Comparison of ENCODE assay signal across 8 cellular contexts in the genomic region with DNA sequence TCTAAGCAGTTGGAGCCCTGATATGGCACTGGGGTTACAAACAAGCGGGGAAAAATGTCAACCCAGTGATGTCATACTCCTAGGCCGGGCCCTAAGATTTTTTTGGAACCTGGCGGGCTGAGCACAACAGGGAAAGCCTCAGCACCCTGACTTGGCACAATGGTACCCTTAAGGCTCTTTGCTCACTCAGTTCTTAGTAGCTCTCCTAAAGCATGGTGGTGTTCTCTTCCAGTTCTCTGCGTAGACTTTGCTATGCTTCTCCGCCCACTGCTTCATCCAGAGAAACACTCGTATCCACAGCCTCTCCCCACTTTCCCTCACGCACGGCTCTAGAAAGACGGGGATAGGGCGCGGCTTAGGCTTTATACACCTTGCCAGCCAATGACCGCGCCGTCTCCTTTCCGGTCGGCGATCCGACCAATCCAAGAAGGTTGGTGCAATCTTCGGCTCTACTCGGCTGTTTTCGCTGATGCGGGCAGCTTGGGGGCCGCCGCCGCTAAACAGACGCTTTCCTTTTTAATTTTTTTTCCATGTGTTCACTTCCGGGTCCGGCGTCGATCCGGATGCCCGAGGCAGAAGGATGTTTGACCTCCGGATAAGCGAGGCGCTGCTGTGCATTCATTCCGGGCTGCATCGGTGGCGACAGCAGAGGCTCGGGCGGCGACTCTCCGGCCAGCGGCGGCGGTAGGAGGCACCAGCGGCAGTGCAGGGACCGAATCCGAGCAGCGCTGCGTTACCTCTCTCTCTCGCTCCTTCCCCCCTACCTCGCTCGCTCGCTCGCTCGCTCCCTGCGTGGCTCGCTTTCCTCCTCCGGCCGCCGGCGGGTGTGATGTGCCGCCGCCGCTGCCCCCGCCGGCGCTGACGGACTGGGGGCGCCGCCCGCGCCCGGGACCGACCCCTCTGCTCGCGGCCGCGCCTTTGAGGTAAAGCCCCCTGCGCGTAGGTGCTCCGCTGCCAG. TPM values are rescaled to one million over a fixed set of nuclear protein-coding genes. Genes with fewer than 3 reads are reported as not detected.
DNase-seq lines count a peak whose midpoint lies in the region; ATAC-seq and TF ChIP-seq lines count a peak whose summit lies in the region.

TSS of gene CSNK1G3 (plus strand) at position 530 of the 958 bp plus-strand sequence. CDS start 33,487 bp downstream, outside the sequence.

- peaks cover 10% of the 10 kb centered on the region for H3K36me3 Mint-ChIP-seq in T-helper 1 cell treated with Interleukin-12 subunit alpha and Interleukin-12 subunit beta and Interleukin-4 antibody, amounts not matched to agents 30 μg/mL and 1 μg/mL, for 36 hours (ENCODE audit: low read depth)

- H3K9me3 ChIP-seq in heart right ventricle = no peaks in the 10 kb centered on the region
- no peaks in the 10 kb centered on the region for H3K9me3 ChIP-seq in upper lobe of left lung

- H3K27me3 ChIP-seq in heart right ventricle (no peaks in the 10 kb centered on the region), upper lobe of left lung (no peaks in the 10 kb centered on the region)

- H3K27ac ChIP-seq in heart right ventricle (peak within 1 kb of the TSS; percentile 83 to 97 (median 95)), upper lobe of left lung (peak within 1 kb of the TSS; percentile 91 to 98 (median 93))

- DNase-seq in GM13976 (ENCODE audit: low spot score) = peak; percentile 91
- DNase-seq in NCI-H1694 (lab: John Stamatoyannopoulos, UW) = peak; percentile 89
- peak; percentile 91 for DNase-seq in amniotic stem cell (lab: John Stamatoyannopoulos, UW)
- DNase-seq in heart right ventricle = peak; percentile 93 to 98
- peak; percentile 88 to 99 (median 96) for DNase-seq in posterior cingulate gyrus
- DNase-seq in upper lobe of left lung = peak; percentile 92 to 97

- TF ChIP-seq EP300 in upper lobe of left lung (IDR thresholded peaks at IDR 0.05) = no peak

- 1% methylated on average over 74 to 81 of the region's 82 CpGs for WGBS in heart right ventricle, 2 donors
- 2% methylated on average over 38 to 67 of the region's 82 CpGs for WGBS in upper lobe of left lung, 2 donors

- H3K4me3 Mint-ChIP-seq in T-helper 1 cell treated with Interleukin-12 subunit alpha and Interleukin-12 subunit beta and Interleukin-4 antibody, amounts not matched to agents 30 μg/mL and 1 μg/mL, for 36 hours = peak within 1 kb of the TSS; percentile 98

- H3K36me3 ChIP-seq in heart right ventricle (no peaks in the 10 kb centered on the region), upper lobe of left lung (no peaks in the 10 kb centered on the region)

- peak within 1 kb of the TSS; percentile 96 for H3K27ac Mint-ChIP-seq in T-helper 1 cell treated with Interleukin-12 subunit alpha and Interleukin-12 subunit beta and Interleukin-4 antibody, amounts not matched to agents 30 μg/mL and 1 μg/mL, for 36 hours

- TF ChIP-seq CTCF in GM13976 (IDR thresholded peaks at IDR 0.05; ENCODE audit: borderline replicate concordance, control extremely low read depth, extremely low read depth, insufficient read depth, missing control alignments) (no peak), heart right ventricle (IDR thresholded peaks at IDR 0.05) (peak in 1 of 9 donors; percentile 28), upper lobe of left lung (IDR thresholded peaks at IDR 0.05) (no peak)

- in situ Hi-C loops in GM13976 (cut with MboI; ENCODE audit: low sequenced_read_pairs, unreplicated experiment) = no loop called here

- H3K4me1 ChIP-seq in heart right ventricle (peaks cover 0 to 32% (median 16%) of the 10 kb centered on the region in 9 donors), upper lobe of left lung (peaks cover 0 to 27% (median 16%) of the 10 kb centered on the region in 4 donors)

- H3K4me3 ChIP-seq in heart right ventricle (peak within 1 kb of the TSS; percentile 66 to 93 (median 78)), upper lobe of left lung (peak within 1 kb of the TSS; percentile 59 to 90 (median 78))

- ATAC-seq in HG02852 (IDR thresholded peaks at IDR 0.05; ENCODE audit: unreplicated experiment) (peak; percentile 94), heart right ventricle (peak; percentile 98 to 100 (median 99)), upper lobe of left lung (ENCODE audit: low FRiP score in 2 of 2) (peak; percentile 97 to 99)

- peak in 3 of 4 donors; percentile 67 to 88 (median 77) for TF ChIP-seq POLR2A in upper lobe of left lung (IDR thresholded peaks at IDR 0.05)

- H3K4me1 Mint-ChIP-seq in T-helper 1 cell treated with Interleukin-12 subunit alpha and Interleukin-12 subunit beta and Interleukin-4 antibody, amounts not matched to agents 30 μg/mL and 1 μg/mL, for 36 hours (ENCODE audit: low read depth) = peaks cover 34% of the 10 kb centered on the region

- no peaks in the 10 kb centered on the region for H3K9me3 Mint-ChIP-seq in T-helper 1 cell treated with Interleukin-12 subunit alpha and Interleukin-12 subunit beta and Interleukin-4 antibody, amounts not matched to agents 30 μg/mL and 1 μg/mL, for 36 hours

- peaks cover 8% of the 10 kb centered on the region for H3K27me3 Mint-ChIP-seq in T-helper 1 cell treated with Interleukin-12 subunit alpha and Interleukin-12 subunit beta and Interleukin-4 antibody, amounts not matched to agents 30 μg/mL and 1 μg/mL, for 36 hours (ENCODE audit: low read depth)

- intact Hi-C loops in heart right ventricle (cut with DNase I) (loop anchor here in 5 of 10 donors (2.0 to 10.0 kb wide), 8 partner anchors 63 to 100 kb away; partner anchors contain the start of gene CEP120 (in 4 of the 5)), posterior cingulate gyrus (cut with DNase I) (loop anchor here (2.0 kb wide), 1 partner anchor 89 kb away; the partner anchor contains the start of gene CEP120)

RNA-seq across cellular contexts. Expression of gene CSNK1G3, which starts in this region (rescaled TPM):
- 10 to 100 TPM; 19.7 to 30.9 (median 25.7) TPM for total RNA-seq in heart right ventricle
- polyA plus RNA-seq in heart right ventricle = 1 to 10 TPM; 5.0 to 6.8 TPM
- 10 to 100 TPM; 23.5 to 61.5 (median 34.5) TPM for total RNA-seq in upper lobe of left lung

Comparison
In these comparisons a context has a peak if more than half of its experiments do, and no peak if none do; other contexts are left out.
1. Peak in every context shown above with its lines: DNase-seq, ATAC-seq, H3K4me3 ChIP-seq and H3K27ac ChIP-seq.